ENCODE assay signal across 16 cellular contexts in genomic region chr10:119659951-119660350, GRCh38. TPM values are rescaled to one million over a fixed set of nuclear protein-coding genes. Genes with fewer than 3 reads are reported as not detected.
DNase-seq lines count a peak whose midpoint lies in the region; ATAC-seq and TF ChIP-seq lines count a peak whose summit lies in the region.
"Had no signal": no experiment of that assay in that cellular context is flagged by ENCODE, and none has a peak within 500 bp of the region (broad histone marks: within the 10 kb centered on the region; RNA-seq: fewer than 3 reads in every experiment).

No MANE protein-coding gene starts in this region.

- TF ChIP-seq CTCF in heart left ventricle (IDR thresholded peaks at IDR 0.05), result no peak
- no peak for TF ChIP-seq CTCF in esophagus muscularis mucosa (IDR thresholded peaks at IDR 0.05)
- TF ChIP-seq CTCF in osteoblast (IDR thresholded peaks at IDR 0.05; ENCODE audit: extremely low read depth, low read depth, low read length), result no peak
- TF ChIP-seq CTCF in vagina (IDR thresholded peaks at IDR 0.05), result no peak

- TF ChIP-seq POLR2A in heart left ventricle (IDR thresholded peaks at IDR 0.05), result no peak
- no peak for TF ChIP-seq POLR2A in esophagus muscularis mucosa (IDR thresholded peaks at IDR 0.05; ENCODE audit: low read depth)
- no peak for TF ChIP-seq POLR2A in vagina (IDR thresholded peaks at IDR 0.05)

- no peaks in the 10 kb centered on the region for H3K27me3 ChIP-seq in heart left ventricle
- H3K27me3 ChIP-seq in esophagus muscularis mucosa, result no peaks in the 10 kb centered on the region
- H3K27me3 ChIP-seq in osteoblast (ENCODE audit: insufficient read depth, low read length), result no peaks in the 10 kb centered on the region
- no peaks in the 10 kb centered on the region for H3K27me3 ChIP-seq in vagina
- H3K27me3 ChIP-seq: pancreas had no signal

- H3K36me3 ChIP-seq in heart left ventricle (peaks cover 0 to 29% (median 0%) of the 10 kb centered on the region in 9 donors), esophagus muscularis mucosa (peaks cover 0 to 17% (median 0%) of the 10 kb centered on the region in 4 donors), osteoblast (ENCODE audit: insufficient read depth, low read length) (peaks cover 11% of the 10 kb centered on the region), vagina (no peaks in the 10 kb centered on the region)
- H3K36me3 ChIP-seq: pancreas had no signal

- intact Hi-C loops in heart left ventricle (cut with DNase I), result loop anchor here in 1 of 10 donors (10.0 kb wide), 1 partner anchor 65 kb away; the partner anchor contains the start of gene TIAL1
- intact Hi-C loops in cardiac septum (cut with DNase I), result loop anchor here (10.0 kb wide), 1 partner anchor 455 kb away; the partner anchor contains the start of gene GRK5
- intact Hi-C loops in esophagus muscularis mucosa (cut with DNase I), result no loop called here
- intact Hi-C loops in vagina (cut with DNase I), result no loop called here

- H3K4me1 ChIP-seq in heart left ventricle (peaks cover 10 to 99% (median 81%) of the 10 kb centered on the region in 12 donors), esophagus muscularis mucosa (peaks cover 87 to 100% (median 99%) of the 10 kb centered on the region in 4 donors), osteoblast (ENCODE audit: insufficient read depth, low read length) (peaks cover 63% of the 10 kb centered on the region), vagina (peaks cover 99% of the 10 kb centered on the region)

- TF ChIP-seq EP300 in esophagus muscularis mucosa (IDR thresholded peaks at IDR 0.05), result no peak

- no peak overlapping the region for H2AFZ ChIP-seq in osteoblast (ENCODE audit: low read length)

- DNase-seq in heart left ventricle (peak in 1 of 5 donors; percentile 53), cardiac septum (ENCODE audit: low spot score) (no peak), esophagus muscularis mucosa (ENCODE audit: extremely low spot score) (no peak), osteoblast (ENCODE audit: insufficient read length, low spot score, missing footprints) (no peak), vagina (ENCODE audit: extremely low spot score in 2 of 2) (no peak), T-helper 2 cell (no peak)
- DNase-seq: ACHN; activated CD4-positive, alpha-beta T cell treated with anti-CD3 and anti-CD28 coated beads for 48 hours; amniotic stem cell; mucosa of descending colon; NCI-H2029; NCI-H69; stimulated activated CD4-positive, alpha-beta T cell treated with anti-CD3 and anti-CD28 coated beads, Interleukin-1b, Interleukin-23, amount 100 ng/mL, for 48 hours had no signal

- peak in 1 of 4 donors; percentile 10 for ATAC-seq in heart left ventricle
- no peak for ATAC-seq in GM21360 (IDR thresholded peaks at IDR 0.05; ENCODE audit: unreplicated experiment)
- no peak for ATAC-seq in HG02970 (IDR thresholded peaks at IDR 0.05; ENCODE audit: low FRiP score, unreplicated experiment)
- ATAC-seq: mucosa of descending colon had no signal

- H3K27ac ChIP-seq in heart left ventricle (peak overlapping the region; percentile 13 to 99 (median 94)), esophagus muscularis mucosa (replicated peaks in 1 of 4) (peak overlapping the region; percentile 98 to 100 (median 99)), osteoblast (ENCODE audit: low read depth, low read length) (peak overlapping the region; percentile 74), vagina (peak overlapping the region; percentile 100)
- H3K27ac ChIP-seq: pancreas had no signal

- H4K20me1 ChIP-seq in osteoblast (ENCODE audit: insufficient read depth, low read length), result peaks cover 78% of the 10 kb centered on the region

- 67 to 89% (median 75%) methylated on average over 10 of the region's 10 CpGs for WGBS in heart left ventricle, 4 donors
- 92% methylated on average over 8 of the region's 10 CpGs for WGBS in esophagus muscularis mucosa

- H3K4me2 ChIP-seq in osteoblast (ENCODE audit: insufficient read depth, low read length), result no peak overlapping the region

- H3K79me2 ChIP-seq in osteoblast (ENCODE audit: insufficient read depth, low read length), result peaks cover 99% of the 10 kb centered on the region

- H3K9me3 ChIP-seq in heart left ventricle (no peaks in the 10 kb centered on the region), esophagus muscularis mucosa (no peaks in the 10 kb centered on the region), osteoblast (ENCODE audit: low read depth, low read length) (no peaks in the 10 kb centered on the region), vagina (no peaks in the 10 kb centered on the region)
- H3K9me3 ChIP-seq: mucosa of descending colon, pancreas had no signal

- H3K4me3 ChIP-seq in heart left ventricle (no peak overlapping the region), esophagus muscularis mucosa (no peak overlapping the region), osteoblast (ENCODE audit: insufficient read depth, low read length) (no peak overlapping the region), vagina (no peak overlapping the region)
- H3K4me3 ChIP-seq: mucosa of descending colon, pancreas had no signal

RNA-seq across cellular contexts. Expression of gene BAG3, which starts 8.8 kb away (rescaled TPM):
- 100 to 1,000 TPM in 8 of 9 donors, 10 to 100 TPM in 1; 85.1 to 219 (median 141) TPM for total RNA-seq in heart left ventricle
- polyA plus RNA-seq in heart left ventricle, result 100 to 1,000 TPM in 1 of 2 donors, 10 to 100 TPM in 1; 78.8 to 271 TPM
- 172 TPM for total RNA-seq in cardiac septum
- 10 to 100 TPM; 44.0 to 81.7 (median 73.9) TPM for total RNA-seq in esophagus muscularis mucosa
- total RNA-seq in osteoblast, result 12.7 TPM in 2 replicates
- 69.0 TPM for total RNA-seq in vagina
